24 cellular contexts compared by ENCODE assay signal in genomic region chr17:77859035-77859360, GRCh38.
"Had no signal": no experiment of that assay in that cellular context is flagged by ENCODE, and none has a peak within 500 bp of the region (broad histone marks: within the 10 kb centered on the region; RNA-seq: fewer than 3 reads in every experiment).

No MANE protein-coding gene starts in this region.

- H3K27me3 ChIP-seq: cardiac muscle cell, SJSA1 had no signal

- DNase-seq: activated CD4-positive, alpha-beta T cell treated with anti-CD3 and anti-CD28 coated beads for 4 hours; activated CD8-positive, alpha-beta memory T cell treated with anti-CD3 and anti-CD28 coated beads, Interleukin-2, amount 50 U/mL, for 4 hours; activated CD8-positive, alpha-beta T cell treated with anti-CD3 and anti-CD28 coated beads for 36 hours; activated gamma-delta T cell treated with Interleukin-2 at 50 U/mL for 16 hours; activated naive CD4-positive, alpha-beta T cell treated with anti-CD3 and anti-CD28 coated beads, Interleukin-2, amount 10 ng/mL, durations not matched to agents 7 days and 5 days; activated naive CD8-positive, alpha-beta T cell treated with anti-CD3 and anti-CD28 coated beads for 36 hours; activated T-cell treated with anti-CD3 and anti-CD28 coated beads, Interleukin-2, amount 50 U/mL, for 72 hours; brain microvascular endothelial cell; KG1; NCI-H1048; NCI-H146; NCI-H187 treated with DMSO at 0.1 percent for 48 hours; NCI-H2081 treated with DMSO at 0.1 percent for 48 hours; NCI-H345; NCI-H510A; NCI-H526 treated with DMSO at 0.1 percent for 48 hours; NCI-H82; RPMI8226; SHP77; SW 1271 had no signal

- ATAC-seq: activated CD4-positive, CD25-positive, alpha-beta regulatory T cell treated with anti-CD3 and anti-CD28 coated beads, Interleukin-2, amount 50 U/mL, for 24 hours; activated CD8-positive, alpha-beta T cell treated with anti-CD3 and anti-CD28 coated beads for 36 hours; activated T-cell treated with anti-CD3 and anti-CD28 coated beads, Interleukin-2, amount 50 U/mL, for 72 hours; SK-N-SH treated with all-trans-retinoic acid at 6 μM for 48 hours had no signal

- H3K4me1 ChIP-seq: SJSA1 had no signal

- H3K4me3 ChIP-seq: cardiac muscle cell, SJSA1 had no signal

- H3K36me3 ChIP-seq: brain microvascular endothelial cell, cardiac muscle cell, SJSA1 had no signal

- H3K27ac ChIP-seq: brain microvascular endothelial cell, cardiac muscle cell, SJSA1 had no signal
